Comparison of ENCODE assay signal across 2 cellular contexts in the genomic region with DNA sequence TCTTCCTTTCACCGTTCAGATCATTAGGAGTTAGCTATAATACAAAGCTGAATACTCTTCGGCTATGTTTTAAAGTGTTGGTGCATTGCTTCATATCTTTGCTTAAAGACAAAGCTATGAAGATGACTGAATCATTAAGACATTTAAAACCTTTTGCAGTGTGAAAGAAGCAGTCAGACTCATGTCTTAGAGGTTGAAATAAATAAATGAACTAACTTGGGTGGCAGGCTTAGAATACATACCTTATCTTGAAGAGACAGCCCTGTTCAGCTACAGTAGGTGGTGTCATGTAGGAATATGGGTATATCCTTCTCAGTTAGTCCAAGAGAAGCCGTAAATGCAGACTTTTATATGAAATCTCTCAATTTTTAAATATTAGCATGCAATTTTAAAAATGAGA.
TF ChIP-seq lines count a peak whose summit lies in the region.

No MANE protein-coding gene starts in this region.

TF ChIP-seq in IMR-90, 13 proteins besides CTCF, POLR2A, EP300 and RAD21:
- TF ChIP-seq RFX5 (IDR thresholded peaks at IDR 0.05; ENCODE audit: low read depth, low read length) (no peak), CEBPB (IDR thresholded peaks at IDR 0.05; ENCODE audit: low read depth, low read length) (0 out of 2 replicates have a peak, but pooled peaks have one; percentile 28)
TF ChIP-seq in IMR-90: peak in this region for 1.

TF ChIP-seq in K562, 482 proteins besides CTCF, POLR2A, EP300 and RAD21 (continues in another document):
- TF ChIP-seq MAFF (IDR thresholded peaks at IDR 0.05; ENCODE audit: low read length) (no peak), ZNF76 (CRISPR knock-in tag; IDR thresholded peaks at IDR 0.05; ENCODE audit: borderline replicate concordance) (no peak), ZNF212 (CRISPR knock-in tag; IDR thresholded peaks at IDR 0.05) (no peak), ZNF561 (CRISPR knock-in tag; conservative IDR thresholded peaks at IDR 0.05) (no peak), NCOR1 (IDR thresholded peaks at IDR 0.05) (peak; percentile 31; the same call in 1 of the 2 replicates), NFE2L1 (tag; IDR thresholded peaks at IDR 0.05; ENCODE audit: borderline replicate concordance, low read depth) (no peak), TCF3 (CRISPR knock-in tag; IDR thresholded peaks at IDR 0.05) (peak; percentile 69), ZNF740 (CRISPR knock-in tag; IDR thresholded peaks at IDR 0.05) (no peak), ZNF740 (tag; IDR thresholded peaks at IDR 0.05) (no peak), PRPF4 (IDR thresholded peaks at IDR 0.05; ENCODE audit: insufficient read depth, low read depth, low read length, poor library complexity, severe bottlenecking) (no peak), DNMT1 (IDR thresholded peaks at IDR 0.05) (no peak), CUX1 (CRISPR knock-in tag; IDR thresholded peaks at IDR 0.05) (0 out of 2 replicates have a peak, but pooled peaks have one; percentile 72), TEAD4 (IDR thresholded peaks at IDR 0.05; ENCODE audit: low read length) (peak; percentile 55; the same call in 1 of the 2 replicates), TEAD4 (CRISPR knock-in tag; IDR thresholded peaks at IDR 0.05; ENCODE audit: borderline replicate concordance) (no peak), C11orf30 (IDR thresholded peaks at IDR 0.05; ENCODE audit: low read depth) (no peak), TRIM28 (IDR thresholded peaks at IDR 0.05) (no peak), ZNF263 (CRISPR knock-in tag; IDR thresholded peaks at IDR 0.05; ENCODE audit: borderline replicate concordance) (no peak), CTBP1 (IDR thresholded peaks at IDR 0.05; ENCODE audit: borderline replicate concordance) (no peak), RBM15 (IDR thresholded peaks at IDR 0.05; ENCODE audit: insufficient read depth, low read length) (no peak), SMARCA4 (IDR thresholded peaks at IDR 0.05) (peak; percentile 45; the same call in 1 of the 2 replicates), GMEB1 (CRISPR knock-in tag; IDR thresholded peaks at IDR 0.05) (no peak), TSHZ1 (CRISPR knock-in tag; IDR thresholded peaks at IDR 0.05) (no peak), KLF16 (IDR thresholded peaks at IDR 0.05) (no peak), CHD1 (IDR thresholded peaks at IDR 0.05; ENCODE audit: low read length) (no peak), NCOA2 (IDR thresholded peaks at IDR 0.05; ENCODE audit: partially characterized antibody in 2 of 2) (no peak), ZNF785 (CRISPR knock-in tag; IDR thresholded peaks at IDR 0.05) (no peak), RBBP5 (IDR thresholded peaks at IDR 0.05; ENCODE audit: borderline replicate concordance, insufficient read depth, low read length, poor library complexity, severe bottlenecking) (no peak), HMG20B (CRISPR knock-in tag; IDR thresholded peaks at IDR 0.05) (no peak), JUND (IDR thresholded peaks at IDR 0.05; ENCODE audit: borderline replicate concordance, low read depth, low read length) (no peak), JUND (tag; IDR thresholded peaks at IDR 0.05; ENCODE audit: borderline replicate concordance, low read depth, low read length) (peak; percentile 44; the same call in 2 of the 3 replicates), ZNF449 (CRISPR knock-in tag; IDR thresholded peaks at IDR 0.05) (0 out of 2 replicates have a peak, but pooled peaks have one; percentile 38), BACH1 (tag; IDR thresholded peaks at IDR 0.05) (no peak), HNRNPL (IDR thresholded peaks at IDR 0.05; ENCODE audit: low read depth, low read length) (no peak), DDX20 (tag; IDR thresholded peaks at IDR 0.05; ENCODE audit: low read depth) (no peak), TAL1 (IDR thresholded peaks at IDR 0.05) (peak; percentile 67), ZNF197 (CRISPR knock-in tag; IDR thresholded peaks at IDR 0.05; ENCODE audit: low read depth) (no peak), MEF2A (IDR thresholded peaks at IDR 0.05; ENCODE audit: control insufficient read depth, low read depth, low read length) (no peak), SRSF1 (IDR thresholded peaks at IDR 0.05; ENCODE audit: low read depth, low read length) (no peak), NFRKB (IDR thresholded peaks at IDR 0.05; ENCODE audit: low read depth) (peak; percentile 48; the same call in 1 of the 2 replicates)
- TF ChIP-seq, protein P1, sequence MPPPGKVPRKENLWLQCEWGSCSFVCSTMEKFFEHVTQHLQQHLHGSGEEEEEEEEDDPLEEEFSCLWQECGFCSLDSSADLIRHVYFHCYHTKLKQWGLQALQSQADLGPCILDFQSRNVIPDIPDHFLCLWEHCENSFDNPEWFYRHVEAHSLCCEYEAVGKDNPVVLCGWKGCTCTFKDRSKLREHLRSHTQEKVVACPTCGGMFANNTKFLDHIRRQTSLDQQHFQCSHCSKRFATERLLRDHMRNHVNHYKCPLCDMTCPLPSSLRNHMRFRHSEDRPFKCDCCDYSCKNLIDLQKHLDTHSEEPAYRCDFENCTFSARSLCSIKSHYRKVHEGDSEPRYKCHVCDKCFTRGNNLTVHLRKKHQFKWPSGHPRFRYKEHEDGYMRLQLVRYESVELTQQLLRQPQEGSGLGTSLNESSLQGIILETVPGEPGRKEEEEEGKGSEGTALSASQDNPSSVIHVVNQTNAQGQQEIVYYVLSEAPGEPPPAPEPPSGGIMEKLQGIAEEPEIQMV (tag; conservative IDR thresholded peaks at IDR 0.05; ENCODE audit: low read depth): 0 out of 2 replicates have a peak, but pooled peaks have one; percentile 2
- TF ChIP-seq, protein P2, sequence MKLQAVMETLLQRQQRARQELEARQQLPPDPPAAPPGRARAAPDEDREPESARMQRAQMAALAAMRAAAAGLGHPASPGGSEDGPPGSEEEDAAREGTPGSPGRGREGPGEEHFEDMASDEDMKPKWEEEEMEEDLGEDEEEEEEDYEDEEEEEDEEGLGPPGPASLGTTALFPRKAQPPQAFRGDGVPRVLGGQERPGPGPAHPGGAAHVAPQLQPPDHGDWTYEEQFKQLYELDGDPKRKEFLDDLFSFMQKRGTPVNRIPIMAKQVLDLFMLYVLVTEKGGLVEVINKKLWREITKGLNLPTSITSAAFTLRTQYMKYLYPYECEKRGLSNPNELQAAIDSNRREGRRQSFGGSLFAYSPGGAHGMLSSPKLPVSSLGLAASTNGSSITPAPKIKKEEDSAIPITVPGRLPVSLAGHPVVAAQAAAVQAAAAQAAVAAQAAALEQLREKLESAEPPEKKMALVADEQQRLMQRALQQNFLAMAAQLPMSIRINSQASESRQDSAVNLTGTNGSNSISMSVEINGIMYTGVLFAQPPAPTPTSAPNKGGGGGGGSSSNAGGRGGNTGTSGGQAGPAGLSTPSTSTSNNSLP (IDR thresholded peaks at IDR 0.05; ENCODE audit: borderline replicate concordance, low read depth, low read length): no peak
- TF ChIP-seq, protein P3, sequence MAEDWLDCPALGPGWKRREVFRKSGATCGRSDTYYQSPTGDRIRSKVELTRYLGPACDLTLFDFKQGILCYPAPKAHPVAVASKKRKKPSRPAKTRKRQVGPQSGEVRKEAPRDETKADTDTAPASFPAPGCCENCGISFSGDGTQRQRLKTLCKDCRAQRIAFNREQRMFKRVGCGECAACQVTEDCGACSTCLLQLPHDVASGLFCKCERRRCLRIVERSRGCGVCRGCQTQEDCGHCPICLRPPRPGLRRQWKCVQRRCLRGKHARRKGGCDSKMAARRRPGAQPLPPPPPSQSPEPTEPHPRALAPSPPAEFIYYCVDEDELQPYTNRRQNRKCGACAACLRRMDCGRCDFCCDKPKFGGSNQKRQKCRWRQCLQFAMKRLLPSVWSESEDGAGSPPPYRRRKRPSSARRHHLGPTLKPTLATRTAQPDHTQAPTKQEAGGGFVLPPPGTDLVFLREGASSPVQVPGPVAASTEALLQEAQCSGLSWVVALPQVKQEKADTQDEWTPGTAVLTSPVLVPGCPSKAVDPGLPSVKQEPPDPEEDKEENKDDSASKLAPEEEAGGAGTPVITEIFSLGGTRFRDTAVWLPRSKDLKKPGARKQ (CRISPR knock-in tag; IDR thresholded peaks at IDR 0.05): no peak
